Comparison of ENCODE assay signal across 9 cellular contexts in genomic region chr17:47305302-47305923, GRCh38. TPM values are rescaled to one million over a fixed set of nuclear protein-coding genes. Genes with fewer than 3 reads are reported as not detected.
DNase-seq lines count a peak whose midpoint lies in the region; ATAC-seq lines count a peak whose summit lies in the region.
"Had no signal": no experiment of that assay in that cellular context is flagged by ENCODE, and none has a peak within 500 bp of the region (broad histone marks: within the 10 kb centered on the region; RNA-seq: fewer than 3 reads in every experiment).

No MANE protein-coding gene starts in this region.

- intact Hi-C loops in right cardiac atrium (cut with DNase I), result no loop called here

- H3K27me3 ChIP-seq in right cardiac atrium (ENCODE audit: control insufficient read depth, insufficient read depth) (no peaks in the 10 kb centered on the region), subcutaneous abdominal adipose tissue (ENCODE audit: control insufficient read depth in 5 of 5, insufficient read depth in 4 of 5, low read length in 5 of 5) (no peaks in the 10 kb centered on the region)

- H3K27ac ChIP-seq in right cardiac atrium (ENCODE audit: low read length) (peak overlapping the region; percentile 33), subcutaneous abdominal adipose tissue (ENCODE audit: low read depth, low read length) (peak overlapping the region; percentile 39)

- DNase-seq in HK-2 (ENCODE audit: unreplicated experiment) (peak; percentile 64), amniotic epithelial cell (ENCODE audit: low read depth) (peak; percentile 88), right cardiac atrium (no peak), COLO668 (lab: John Stamatoyannopoulos, UW; ENCODE audit: unreplicated experiment) (no peak), D341Med (ENCODE audit: low spot score) (no peak), NCI-H748 treated with DMSO at 0.1 percent for 48 hours (lab: John Stamatoyannopoulos, UW) (no peak)
- DNase-seq: T-helper 1 cell had no signal

- H3K9me3 ChIP-seq in right cardiac atrium (ENCODE audit: control insufficient read depth, low read length), result no peaks in the 10 kb centered on the region
- H3K9me3 ChIP-seq in subcutaneous abdominal adipose tissue (ENCODE audit: control insufficient read depth in 5 of 5, low read length in 5 of 5), result peaks cover 0 to 8% (median 5%) of the 10 kb centered on the region in 5 donors

- 63% methylated on average over 4 of the region's 4 CpGs for WGBS in right cardiac atrium

- peaks cover 4 to 36% (median 17%) of the 10 kb centered on the region in 5 donors for H3K36me3 ChIP-seq in subcutaneous abdominal adipose tissue (ENCODE audit: control insufficient read depth in 5 of 5, insufficient read depth in 5 of 5, low read length in 5 of 5)

- no peak overlapping the region for H3K9ac ChIP-seq in subcutaneous abdominal adipose tissue (ENCODE audit: low read length in 5 of 5)

- H3K4me1 ChIP-seq in right cardiac atrium (ENCODE audit: control insufficient read depth, insufficient read depth, low read length) (no peaks in the 10 kb centered on the region), subcutaneous abdominal adipose tissue (ENCODE audit: control insufficient read depth in 5 of 5, insufficient read depth in 5 of 5, low read length in 5 of 5) (peaks cover 0 to 14% (median 11%) of the 10 kb centered on the region in 5 donors)

- ATAC-seq in right cardiac atrium, result peak; percentile 60 to 68
- no peak for ATAC-seq in GM18870 (IDR thresholded peaks at IDR 0.05; ENCODE audit: unreplicated experiment)

- H3K4me3 ChIP-seq in right cardiac atrium (ENCODE audit: low read length) (no peak overlapping the region), subcutaneous abdominal adipose tissue (ENCODE audit: low read depth in 1 of 5, low read length in 5 of 5) (no peak overlapping the region)

RNA-seq across cellular contexts. Expression of gene EFCAB13, which starts 18.3 kb away (rescaled TPM):
- total RNA-seq in right cardiac atrium, result 1 to 10 TPM; 5.9 to 8.5 (median 7.5) TPM
- polyA plus RNA-seq in right cardiac atrium, result 2.1 TPM

RNA-seq across cellular contexts. Expression of gene ITGB3, which starts 51.8 kb away (rescaled TPM):
- total RNA-seq in right cardiac atrium, result 10 to 100 TPM in 1 of 4 donors, 1 to 10 TPM in 3; 5.0 to 11.9 (median 6.5) TPM
- 2.3 TPM for polyA plus RNA-seq in right cardiac atrium

Comparison
In these comparisons a context has a peak if more than half of its experiments do, and no peak if none do; other contexts are left out.
1. DNase-seq: peak in HK-2 (single experiment) and amniotic epithelial cell (single experiment); none in right cardiac atrium (0 of 3), COLO668 (single experiment), D341Med (single experiment) and NCI-H748 treated with DMSO at 0.1 percent for 48 hours (single experiment).